Comparison of ENCODE assay signal across 2 cellular contexts in the genomic region with DNA sequence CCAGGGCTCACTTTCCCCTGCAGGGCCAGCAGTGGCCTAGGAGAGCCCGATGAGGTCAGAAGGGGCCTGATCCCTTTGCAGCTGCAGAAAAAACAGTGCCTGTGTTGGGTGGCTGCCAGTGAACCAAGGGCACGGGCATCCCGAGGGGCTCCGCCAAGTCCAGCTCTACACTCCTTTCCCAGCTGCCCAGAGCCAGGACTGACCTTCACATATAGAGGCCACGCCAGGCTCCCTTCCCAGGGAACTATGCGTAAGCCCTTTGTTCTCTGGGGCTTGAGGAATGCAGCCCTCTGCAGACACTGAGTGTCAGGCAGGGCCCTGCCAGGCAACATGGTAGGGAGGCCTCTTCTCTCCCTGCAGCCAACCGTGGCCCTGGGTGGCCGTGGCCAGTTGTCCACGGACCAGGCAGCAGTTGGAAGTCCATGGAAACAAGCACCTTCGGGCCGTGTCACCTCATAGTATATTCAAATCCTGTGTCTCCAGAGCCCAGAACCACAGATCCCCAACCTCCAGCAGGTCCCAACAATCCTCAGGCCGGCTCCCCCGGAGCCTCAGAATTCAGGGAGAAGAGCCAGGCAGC.
TF ChIP-seq lines count a peak whose summit lies in the region.

No MANE protein-coding gene starts in this region.

TF ChIP-seq in SK-N-SH, 30 proteins besides CTCF, POLR2A, EP300 and RAD21 (continued from another document):
- TF ChIP-seq CHD2 (IDR thresholded peaks at IDR 0.05; ENCODE audit: low read length, partially characterized antibody), result no peak
- no peak for TF ChIP-seq MAX (IDR thresholded peaks at IDR 0.05; ENCODE audit: low read depth)
- no peak for TF ChIP-seq YY1 (IDR thresholded peaks at IDR 0.05; ENCODE audit: low read depth)
- TF ChIP-seq PBX3 (IDR thresholded peaks at IDR 0.05), result no peak
- no peak for TF ChIP-seq FOSL2 (IDR thresholded peaks at IDR 0.05; ENCODE audit: borderline replicate concordance, low read depth)
- TF ChIP-seq USF2 (IDR thresholded peaks at IDR 0.05; ENCODE audit: borderline replicate concordance, low read depth, low read length), result no peak
- no peak for TF ChIP-seq RCOR1 (IDR thresholded peaks at IDR 0.05; ENCODE audit: low read length)
- TF ChIP-seq, protein P1, sequence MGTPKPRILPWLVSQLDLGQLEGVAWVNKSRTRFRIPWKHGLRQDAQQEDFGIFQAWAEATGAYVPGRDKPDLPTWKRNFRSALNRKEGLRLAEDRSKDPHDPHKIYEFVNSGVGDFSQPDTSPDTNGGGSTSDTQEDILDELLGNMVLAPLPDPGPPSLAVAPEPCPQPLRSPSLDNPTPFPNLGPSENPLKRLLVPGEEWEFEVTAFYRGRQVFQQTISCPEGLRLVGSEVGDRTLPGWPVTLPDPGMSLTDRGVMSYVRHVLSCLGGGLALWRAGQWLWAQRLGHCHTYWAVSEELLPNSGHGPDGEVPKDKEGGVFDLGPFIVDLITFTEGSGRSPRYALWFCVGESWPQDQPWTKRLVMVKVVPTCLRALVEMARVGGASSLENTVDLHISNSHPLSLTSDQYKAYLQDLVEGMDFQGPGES (IDR thresholded peaks at IDR 0.05; ENCODE audit: low read depth, low read length), result no peak
- no peak for TF ChIP-seq EZH2phosphoT487 (IDR thresholded peaks at IDR 0.05; ENCODE audit: borderline replicate concordance, low read depth)
- TF ChIP-seq FOXM1 (IDR thresholded peaks at IDR 0.05; ENCODE audit: low read depth), result no peak
- TF ChIP-seq SIN3A (IDR thresholded peaks at IDR 0.05; ENCODE audit: borderline replicate concordance, low read depth, low read length), result no peak
- TF ChIP-seq RFX5 (IDR thresholded peaks at IDR 0.05; ENCODE audit: low read length), result no peak
- no peak for TF ChIP-seq TAF1 (IDR thresholded peaks at IDR 0.05; ENCODE audit: borderline replicate concordance, low read depth, low read length)
- no peak for TF ChIP-seq GABPA (IDR thresholded peaks at IDR 0.05; ENCODE audit: low read depth)
- no peak for TF ChIP-seq GATA2 (CRISPR knock-in tag; IDR thresholded peaks at IDR 0.05)
- TF ChIP-seq MXI1 (IDR thresholded peaks at IDR 0.05; ENCODE audit: low read depth, low read length), result no peak
- no peak for TF ChIP-seq ELF1 (IDR thresholded peaks at IDR 0.05)
- no peak for TF ChIP-seq NFIC (IDR thresholded peaks at IDR 0.05; ENCODE audit: borderline replicate concordance)

TF ChIP-seq in K562, 482 proteins besides CTCF, POLR2A, EP300 and RAD21 (continued from another document):
- TF ChIP-seq HMGXB4 (CRISPR knock-in tag; IDR thresholded peaks at IDR 0.05), result no peak
- TF ChIP-seq ZNF197 (CRISPR knock-in tag; IDR thresholded peaks at IDR 0.05; ENCODE audit: low read depth), result no peak
- TF ChIP-seq ZFPM2 (CRISPR knock-in tag; IDR thresholded peaks at IDR 0.05), result no peak
- TF ChIP-seq ZNF146 (CRISPR knock-in tag; IDR thresholded peaks at IDR 0.05; ENCODE audit: unreplicated experiment), result no peak
- TF ChIP-seq, protein P2, sequence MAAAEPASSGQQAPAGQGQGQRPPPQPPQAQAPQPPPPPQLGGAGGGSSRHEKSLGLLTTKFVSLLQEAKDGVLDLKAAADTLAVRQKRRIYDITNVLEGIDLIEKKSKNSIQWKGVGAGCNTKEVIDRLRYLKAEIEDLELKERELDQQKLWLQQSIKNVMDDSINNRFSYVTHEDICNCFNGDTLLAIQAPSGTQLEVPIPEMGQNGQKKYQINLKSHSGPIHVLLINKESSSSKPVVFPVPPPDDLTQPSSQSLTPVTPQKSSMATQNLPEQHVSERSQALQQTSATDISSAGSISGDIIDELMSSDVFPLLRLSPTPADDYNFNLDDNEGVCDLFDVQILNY (CRISPR knock-in tag; IDR thresholded peaks at IDR 0.05), result no peak
- TF ChIP-seq SIN3A (IDR thresholded peaks at IDR 0.05; ENCODE audit: borderline replicate concordance in 2 of 2, control insufficient read depth in 1 of 2, low read depth in 2 of 2, low read length in 2 of 2), result no peak
- TF ChIP-seq, protein P3, sequence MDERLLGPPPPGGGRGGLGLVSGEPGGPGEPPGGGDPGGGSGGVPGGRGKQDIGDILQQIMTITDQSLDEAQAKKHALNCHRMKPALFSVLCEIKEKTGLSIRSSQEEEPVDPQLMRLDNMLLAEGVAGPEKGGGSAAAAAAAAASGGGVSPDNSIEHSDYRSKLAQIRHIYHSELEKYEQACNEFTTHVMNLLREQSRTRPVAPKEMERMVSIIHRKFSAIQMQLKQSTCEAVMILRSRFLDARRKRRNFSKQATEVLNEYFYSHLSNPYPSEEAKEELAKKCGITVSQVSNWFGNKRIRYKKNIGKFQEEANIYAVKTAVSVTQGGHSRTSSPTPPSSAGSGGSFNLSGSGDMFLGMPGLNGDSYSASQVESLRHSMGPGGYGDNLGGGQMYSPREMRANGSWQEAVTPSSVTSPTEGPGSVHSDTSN (CRISPR knock-in tag; IDR thresholded peaks at IDR 0.05; ENCODE audit: low read depth), result no peak
- TF ChIP-seq, protein P3 (tag; conservative IDR thresholded peaks at IDR 0.05; ENCODE audit: low read depth), result no peak
- no peak for TF ChIP-seq ZNF778 (CRISPR knock-in tag; IDR thresholded peaks at IDR 0.05)
